Comparison of ENCODE assay signal across 25 cellular contexts in the genomic region with DNA sequence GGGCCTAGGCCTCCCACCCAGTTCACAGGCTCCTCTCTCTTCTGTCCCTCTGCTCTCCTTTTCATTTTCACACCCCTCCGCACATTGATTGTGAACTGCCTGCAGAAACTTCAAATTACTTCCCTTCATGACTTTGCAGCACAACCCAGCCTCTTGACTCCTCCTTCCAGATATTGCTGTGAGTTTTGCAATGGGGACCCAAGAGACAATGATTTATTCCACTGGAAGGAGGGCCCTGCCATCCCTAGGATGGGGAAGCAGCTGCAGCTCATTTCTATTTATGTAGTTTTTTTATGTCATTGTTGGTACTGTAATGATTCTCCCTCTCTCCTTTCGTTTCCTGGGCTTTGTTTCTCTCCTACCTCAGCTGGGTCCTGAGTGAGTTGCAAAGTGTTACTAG.
"Had no signal": no experiment of that assay in that cellular context is flagged by ENCODE, and none has a peak within 500 bp of the region (broad histone marks: within the 10 kb centered on the region; RNA-seq: fewer than 3 reads in every experiment).

No MANE protein-coding gene starts in this region.

- H3K9me3 ChIP-seq: colonic mucosa, Peyer's patch had no signal

- ATAC-seq: activated naive CD4-positive, alpha-beta T cell treated with anti-CD3 and anti-CD28 coated beads, Interleukin-2, amount 50 U/mL, for 72 hours; activated naive CD8-positive, alpha-beta T cell treated with anti-CD3 and anti-CD28 coated beads, Interleukin-2, amount 50 U/mL, for 24 hours; activated T-cell treated with anti-CD3 and anti-CD28 coated beads, Interleukin-2, amount 50 U/mL, for 4 hours; T-helper 17 cell; WTC11 had no signal

- H3K4me3 ChIP-seq: colonic mucosa, Peyer's patch had no signal

- DNase-seq: activated CD4-positive, alpha-beta T cell treated with anti-CD3 and anti-CD28 coated beads for 48 hours; activated CD4-positive, alpha-beta T cell treated with anti-CD3 and anti-CD28 coated beads, Interleukin-2, amount 50 U/mL, for 4 hours; activated CD4-positive, CD25-positive, alpha-beta regulatory T cell treated with anti-CD3 and anti-CD28 coated beads, Interleukin-2, amount 50 U/mL, for 72 hours; activated effector memory CD4-positive, alpha-beta T cell treated with anti-CD3 and anti-CD28 coated beads, Interleukin-2, amount 50 U/mL, for 16 hours; activated naive CD4-positive, alpha-beta T cell treated with Interleukin-2 at 50 U/mL for 16 hours; activated naive CD8-positive, alpha-beta T cell treated with anti-CD3 and anti-CD28 coated beads, Interleukin-2, amount 50 U/mL, for 24 hours; activated T-cell treated with anti-CD3 and anti-CD28 coated beads, Interleukin-2, amount 50 U/mL, for 4 hours; amygdala; brain microvascular endothelial cell; caudate nucleus; colonic mucosa; NCI-H1092; NCI-H1417 treated with DMSO at 0.1 percent for 48 hours; NCI-H1694; NCI-H2029; NCI-H2107; NCI-H524; Peyer's patch; SHP77 treated with DMSO at 0.1 percent for 48 hours; T-helper 17 cell; T-helper 9 cell had no signal

- H3K4me1 ChIP-seq: colonic mucosa, Peyer's patch had no signal

- H3K36me3 ChIP-seq: brain microvascular endothelial cell, colonic mucosa, Peyer's patch had no signal

- H3K27me3 ChIP-seq: brain microvascular endothelial cell, colonic mucosa, Peyer's patch had no signal

- H3K27ac ChIP-seq: brain microvascular endothelial cell, colonic mucosa, KMS-11, Peyer's patch, RWPE1 had no signal
